Comparison of ENCODE assay signal across 14 cellular contexts in genomic region chr3:127785711-127786265, GRCh38. TPM values are rescaled to one million over a fixed set of nuclear protein-coding genes. Genes with fewer than 3 reads are reported as not detected.
A peak's percentile ranks its signal among the peaks of the same experiment; 100 is the strongest.
DNase-seq lines count a peak whose midpoint lies in the region; ATAC-seq, FAIRE-seq and TF ChIP-seq lines count a peak whose summit lies in the region.
"Had no signal": no experiment of that assay in that cellular context is flagged by ENCODE, and none has a peak within 500 bp of the region (broad histone marks: within the 10 kb centered on the region; RNA-seq: fewer than 3 reads in every experiment).

No MANE protein-coding gene starts in this region.

- TF ChIP-seq CTCF in right atrium auricular region (IDR thresholded peaks at IDR 0.05) (no peak), prostate gland (IDR thresholded peaks at IDR 0.05) (no peak), mesothelial cell of epicardium (IDR thresholded peaks at IDR 0.05; ENCODE audit: unreplicated experiment) (no peak), progenitor cell of endocrine pancreas (IDR thresholded peaks at IDR 0.05; ENCODE audit: unreplicated experiment) (no peak)

- no peak for ATAC-seq in HG02884 (IDR thresholded peaks at IDR 0.05; ENCODE audit: unreplicated experiment)

- H3K4me3 Mint-ChIP-seq in mesothelial cell of epicardium, result no peak overlapping the region
- no peak overlapping the region for H3K4me3 Mint-ChIP-seq in progenitor cell of endocrine pancreas (ENCODE audit: low read depth)

- H3K36me3 Mint-ChIP-seq in mesothelial cell of epicardium (no peaks in the 10 kb centered on the region), progenitor cell of endocrine pancreas (ENCODE audit: insufficient read depth) (no peaks in the 10 kb centered on the region)

- H3K9me3 Mint-ChIP-seq in mesothelial cell of epicardium (no peaks in the 10 kb centered on the region), progenitor cell of endocrine pancreas (ENCODE audit: low read depth) (no peaks in the 10 kb centered on the region)

- H3K9me3 ChIP-seq in right atrium auricular region (no peaks in the 10 kb centered on the region), prostate gland (no peaks in the 10 kb centered on the region)

- H3K27ac Mint-ChIP-seq in mesothelial cell of epicardium (no peak overlapping the region), progenitor cell of endocrine pancreas (no peak overlapping the region)

- no peaks in the 10 kb centered on the region for H3K27me3 ChIP-seq in right atrium auricular region
- H3K27me3 ChIP-seq in prostate gland (replicated peaks; ENCODE audit: insufficient read depth), result no peaks in the 10 kb centered on the region

- FAIRE-seq in GM12892 (lab: Jason Lieb, UNC), result peak; percentile 38
- FAIRE-seq: H1 had no signal

- peaks cover 47% of the 10 kb centered on the region for H3K4me1 Mint-ChIP-seq in mesothelial cell of epicardium
- peaks cover 7% of the 10 kb centered on the region for H3K4me1 Mint-ChIP-seq in progenitor cell of endocrine pancreas (ENCODE audit: low read depth)

- TF ChIP-seq POLR2A in GM12892 (IDR thresholded peaks at IDR 0.05; ENCODE audit: low read depth, low read length) (no peak), prostate gland (IDR thresholded peaks at IDR 0.05) (no peak)

- H3K4me3 ChIP-seq in right atrium auricular region (no peak overlapping the region), prostate gland (no peak overlapping the region)

- peaks cover 0 to 68% of the 10 kb centered on the region in 2 donors for H3K4me1 ChIP-seq in right atrium auricular region
- peaks cover 4% of the 10 kb centered on the region for H3K4me1 ChIP-seq in prostate gland (replicated peaks)

- 46% methylated on average over 12 of the region's 12 CpGs for WGBS in prostate gland

- H3K36me3 ChIP-seq in right atrium auricular region (no peaks in the 10 kb centered on the region), prostate gland (no peaks in the 10 kb centered on the region)

- H3K27ac ChIP-seq in right atrium auricular region (peak overlapping the region; percentile 33 to 72), prostate gland (peak overlapping the region; percentile 19 to 62)
- H3K27ac ChIP-seq: C4-2B had no signal

- DNase-seq in GM12892 (ENCODE audit: insufficient read length), result no peak
- DNase-seq in NCI-H69 (lab: John Stamatoyannopoulos, UW), result peak; percentile 83
- no peak for DNase-seq in right atrium auricular region (ENCODE audit: low spot score)
- no peak for DNase-seq in prostate gland (ENCODE audit: low spot score)
- DNase-seq in mesothelial cell of epicardium (ENCODE audit: low spot score in 2 of 2, unreplicated experiment in 2 of 2), result no peak
- no peak for DNase-seq in NCI-H526 treated with DMSO at 0.1 percent for 48 hours (lab: John Stamatoyannopoulos, UW)
- DNase-seq in progenitor cell of endocrine pancreas (ENCODE audit: low spot score, unreplicated experiment), result no peak
- DNase-seq: activated CD8-positive, alpha-beta memory T cell treated with anti-CD3 and anti-CD28 coated beads for 24 hours; activated naive CD4-positive, alpha-beta T cell; GDM1; T-helper 9 cell had no signal

- intact Hi-C loops in prostate gland (cut with DNase I), result no loop called here

- H3K27me3 Mint-ChIP-seq in mesothelial cell of epicardium (ENCODE audit: low read depth) (no peaks in the 10 kb centered on the region), progenitor cell of endocrine pancreas (peaks cover 46% of the 10 kb centered on the region)

RNA-seq across cellular contexts. Expression of gene MGLL, which starts 36.5 kb away (rescaled TPM):
- 47.5 TPM for polyA plus RNA-seq in GM12892 (2012; ENCODE audit: missing spikeins)
- total RNA-seq in right atrium auricular region (10 to 100 TPM; 36.3 to 46.4 TPM), prostate gland (10 to 100 TPM; 20.0 to 31.8 TPM), mesothelial cell of epicardium (2.0 to 2.5 TPM (median 2.4 TPM) in 3 replicates), progenitor cell of endocrine pancreas (0.43 and 0.62 TPM in 2 replicates)
